ENCODE assay signal across 8 cellular contexts in genomic region chr15:44426975-44427755, GRCh38. TPM values are rescaled to one million over a fixed set of nuclear protein-coding genes. Genes with fewer than 3 reads are reported as not detected.
DNase-seq lines count a peak whose midpoint lies in the region; ATAC-seq lines count a peak whose summit lies in the region.

CTDSPL2 (plus strand) TSS chr15:44427629; CDS start chr15:44459015, 31,386 bp downstream.

- DNase-seq in D341Med (ENCODE audit: low spot score) (peak; percentile 93), NT2/D1 (ENCODE audit: low read depth, low spot score) (peak; percentile 94), mesendoderm (peak; percentile 99)
- DNase-seq in activated CD8-positive, alpha-beta memory T cell treated with anti-CD3 and anti-CD28 coated beads, Interleukin-2, amount 10 ng/mL, durations not matched to agents 7 days and 5 days: peak; percentile 96
- peak; percentile 91 for DNase-seq in stimulated activated CD8-positive, alpha-beta memory T cell treated with anti-CD3 and anti-CD28 coated beads, Interleukin-15, amount 100 ng/mL, for 1 hour (ENCODE audit: low read depth)

- peak within 1 kb of the TSS; percentile 99 for H3K56ac ChIP-seq in mesendoderm (ENCODE audit: low read length)

- H3K4me1 ChIP-seq in HUES48 (ENCODE audit: control insufficient read depth, insufficient read depth, low read length): no peaks in the 10 kb centered on the region
- no peaks in the 10 kb centered on the region for H3K4me1 ChIP-seq in NT2/D1 (ENCODE audit: insufficient read depth, insufficient read length)
- peaks cover 16% of the 10 kb centered on the region for H3K4me1 ChIP-seq in endocrine pancreas (ENCODE audit: control insufficient read depth, insufficient read depth, low read length)
- no peaks in the 10 kb centered on the region for H3K4me1 ChIP-seq in mesendoderm (ENCODE audit: control insufficient read depth, low read depth, low read length)

- H2AK5ac ChIP-seq in mesendoderm (ENCODE audit: low read length): no peak within 1 kb of the TSS

- H3K4ac ChIP-seq in mesendoderm (ENCODE audit: low read depth, low read length): peak within 1 kb of the TSS; percentile 1

- H3K9ac ChIP-seq in HUES48 (ENCODE audit: low read depth, low read length) (peak within 1 kb of the TSS; percentile 99), NT2/D1 (ENCODE audit: insufficient read length, low read depth) (peak within 1 kb of the TSS; percentile 99), endocrine pancreas (ENCODE audit: control insufficient read depth, insufficient read depth, low read length) (peak within 1 kb of the TSS; percentile 91), mesendoderm (ENCODE audit: low read length) (peak within 1 kb of the TSS; percentile 98)

- H3K4me1 Mint-ChIP-seq in activated CD8-positive, alpha-beta memory T cell treated with anti-CD3 and anti-CD28 coated beads, Interleukin-2, amount 10 ng/mL, durations not matched to agents 7 days and 5 days: peaks cover 36% of the 10 kb centered on the region

- H3K4me3 ChIP-seq in HUES48 (ENCODE audit: low read depth, low read length): peak within 1 kb of the TSS; percentile 95
- H3K4me3 ChIP-seq in NT2/D1 (ENCODE audit: insufficient read length, low read depth): peak within 1 kb of the TSS; percentile 99
- H3K4me3 ChIP-seq in endocrine pancreas (ENCODE audit: control insufficient read depth, insufficient read depth, low read length): peak within 1 kb of the TSS; percentile 93
- H3K4me3 ChIP-seq in mesendoderm (ENCODE audit: low read length): peak within 1 kb of the TSS; percentile 92

- peak within 1 kb of the TSS; percentile 33 for H4K5ac ChIP-seq in mesendoderm (ENCODE audit: low read length)

- peak within 1 kb of the TSS; percentile 75 for H2BK120ac ChIP-seq in mesendoderm (ENCODE audit: low read depth, low read length)

- H3K4me2 ChIP-seq in mesendoderm (ENCODE audit: low read length): peak within 1 kb of the TSS; percentile 89

- peaks cover 42% of the 10 kb centered on the region for H3K79me2 ChIP-seq in mesendoderm (ENCODE audit: control insufficient read depth, insufficient read depth, low read length)

- H3K27me3 ChIP-seq in HUES48 (ENCODE audit: control insufficient read depth, insufficient read depth, low read length) (no peaks in the 10 kb centered on the region), NT2/D1 (ENCODE audit: insufficient read depth, insufficient read length) (no peaks in the 10 kb centered on the region), endocrine pancreas (ENCODE audit: control insufficient read depth, insufficient read depth, low read length) (no peaks in the 10 kb centered on the region), mesendoderm (ENCODE audit: insufficient read depth, low read length, poor library complexity) (no peaks in the 10 kb centered on the region)

- H4K8ac ChIP-seq in mesendoderm (ENCODE audit: low read depth, low read length): peak within 1 kb of the TSS; percentile 70

- CTCF ChIA-PET in activated CD8-positive, alpha-beta memory T cell treated with anti-CD3 and anti-CD28 coated beads, Interleukin-2, amount 10 ng/mL, durations not matched to agents 7 days and 5 days (lab: Charles Lee): interaction anchor here (0.6 to 3.2 kb wide), 13 partner anchors 11 to 778 kb away, joined by 3 to 21 read pairs (median 3); partner anchors contain the start of genes GOLM2 and SPG11

- H3K18ac ChIP-seq in mesendoderm (ENCODE audit: low read length): peak within 1 kb of the TSS; percentile 85

- no peaks in the 10 kb centered on the region for H3K79me1 ChIP-seq in mesendoderm (ENCODE audit: low read length)

- H2BK15ac ChIP-seq in mesendoderm (replicated peaks; ENCODE audit: low read depth): no peak within 1 kb of the TSS

- WGBS in mesendoderm (ENCODE audit: extremely low coverage, insufficient coverage, low lambda C conversion rate): no CpG with 5 or more reads among the region's 53 CpGs

- H3K4me3 Mint-ChIP-seq in activated CD8-positive, alpha-beta memory T cell treated with anti-CD3 and anti-CD28 coated beads, Interleukin-2, amount 10 ng/mL, durations not matched to agents 7 days and 5 days: peak within 1 kb of the TSS; percentile 93

- H2BK5ac ChIP-seq in mesendoderm (ENCODE audit: low read length): peak within 1 kb of the TSS; percentile 80

- H3K36me3 Mint-ChIP-seq in activated CD8-positive, alpha-beta memory T cell treated with anti-CD3 and anti-CD28 coated beads, Interleukin-2, amount 10 ng/mL, durations not matched to agents 7 days and 5 days: peaks cover 18% of the 10 kb centered on the region

- peak within 1 kb of the TSS; percentile 99 for H3K27ac Mint-ChIP-seq in activated CD8-positive, alpha-beta memory T cell treated with anti-CD3 and anti-CD28 coated beads, Interleukin-2, amount 10 ng/mL, durations not matched to agents 7 days and 5 days

- H3K27me3 Mint-ChIP-seq in activated CD8-positive, alpha-beta memory T cell treated with anti-CD3 and anti-CD28 coated beads, Interleukin-2, amount 10 ng/mL, durations not matched to agents 7 days and 5 days: no peaks in the 10 kb centered on the region

- H3K27ac ChIP-seq in HUES48 (ENCODE audit: low read depth, low read length) (peak within 1 kb of the TSS; percentile 98), mesendoderm (ENCODE audit: low read depth, low read length) (peak within 1 kb of the TSS; percentile 99)

- H3K36me3 ChIP-seq in HUES48 (ENCODE audit: control insufficient read depth, insufficient read depth, low read length) (peaks cover 5% of the 10 kb centered on the region), NT2/D1 (ENCODE audit: insufficient read depth, insufficient read length, low read length) (peaks cover 4% of the 10 kb centered on the region), endocrine pancreas (ENCODE audit: control insufficient read depth, insufficient read depth, low read length) (no peaks in the 10 kb centered on the region), mesendoderm (ENCODE audit: control insufficient read depth, insufficient read depth, low read length) (no peaks in the 10 kb centered on the region)

- H3K9me3 Mint-ChIP-seq in activated CD8-positive, alpha-beta memory T cell treated with anti-CD3 and anti-CD28 coated beads, Interleukin-2, amount 10 ng/mL, durations not matched to agents 7 days and 5 days (ENCODE audit: low read depth): no peaks in the 10 kb centered on the region

- ATAC-seq in GM21390 (IDR thresholded peaks at IDR 0.05; ENCODE audit: unreplicated experiment): peak; percentile 91
- peak; percentile 98 for ATAC-seq in activated CD8-positive, alpha-beta memory T cell treated with anti-CD3 and anti-CD28 coated beads, Interleukin-2, amount 10 ng/mL, durations not matched to agents 7 days and 5 days

- no peaks in the 10 kb centered on the region for H3K9me3 ChIP-seq in HUES48 (ENCODE audit: control insufficient read depth, insufficient read depth, low read length)
- H3K9me3 ChIP-seq in NT2/D1 (ENCODE audit: insufficient read depth, low read length): no peaks in the 10 kb centered on the region
- H3K9me3 ChIP-seq in endocrine pancreas (ENCODE audit: control insufficient read depth, low read length): no peaks in the 10 kb centered on the region

- H3K23ac ChIP-seq in mesendoderm (ENCODE audit: low read length): peak within 1 kb of the TSS; percentile 70

RNA-seq across cellular contexts. Expression of gene CTDSPL2, which starts in this region (rescaled TPM):
- total RNA-seq in activated CD8-positive, alpha-beta memory T cell treated with anti-CD3 and anti-CD28 coated beads, Interleukin-2, amount 10 ng/mL, durations not matched to agents 7 days and 5 days: 10 to 100 TPM; 65.9 to 75.8 TPM
- polyA plus RNA-seq in mesendoderm (2013, experiment 1 of 2): 52.1 TPM
- 51.3 TPM for polyA plus RNA-seq in mesendoderm (2013, experiment 2 of 2)

Comparison
In these comparisons a context has a peak if more than half of its experiments do, and no peak if none do; other contexts are left out.
1. Peak in every context shown above with its lines: DNase-seq, ATAC-seq, H3K4me3 ChIP-seq and H3K27ac ChIP-seq.